17 cellular contexts compared by ENCODE assay signal in the genomic region with DNA sequence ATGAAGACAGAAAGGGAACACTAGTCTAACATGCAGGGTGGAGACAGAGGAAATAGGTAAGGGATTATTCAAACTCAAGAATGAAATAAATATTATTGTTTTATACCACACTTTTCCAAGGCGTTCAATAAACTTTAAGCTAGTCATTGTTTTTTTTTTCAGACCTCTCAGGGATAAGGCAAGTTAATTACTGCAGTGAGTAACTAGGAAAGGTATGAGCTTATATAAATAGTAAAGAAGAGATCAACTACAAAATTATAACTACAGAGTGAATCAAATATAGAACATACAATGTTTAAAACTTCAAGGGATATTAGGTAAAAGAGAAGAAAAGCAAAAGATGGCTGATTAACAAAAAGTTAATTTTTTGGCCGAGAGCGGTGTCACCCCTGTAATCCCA.
"Had no signal": no experiment of that assay in that cellular context is flagged by ENCODE, and none has a peak within 500 bp of the region (broad histone marks: within the 10 kb centered on the region; RNA-seq: fewer than 3 reads in every experiment).

No MANE protein-coding gene starts in this region.

- ATAC-seq: activated CD8-positive, alpha-beta memory T cell treated with anti-CD3 and anti-CD28 coated beads, Interleukin-2, amount 10 ng/mL, durations not matched to agents 7 days and 5 days; activated T-cell treated with anti-CD3 and anti-CD28 coated beads, Interleukin-2, amount 50 U/mL, for 4 hours; gastrocnemius medialis; heart right ventricle; stimulated activated effector memory CD8-positive, alpha-beta T cell treated with anti-CD3 and anti-CD28 coated beads, Interleukin-12 subunit alpha, Interleukin-12 subunit beta, amount 100 ng/mL, for 72 hours; T-cell had no signal

- H3K9me3 ChIP-seq: gastrocnemius medialis, heart right ventricle had no signal

- H3K4me1 ChIP-seq: gastrocnemius medialis, heart right ventricle, parathyroid adenoma had no signal

- H3K27me3 ChIP-seq: gastrocnemius medialis, heart right ventricle had no signal

- H3K4me3 ChIP-seq: gastrocnemius medialis, heart right ventricle, lung had no signal

- H3K9ac ChIP-seq: parathyroid adenoma had no signal

- DNase-seq: activated CD4-positive, alpha-beta T cell treated with anti-CD3 and anti-CD28 coated beads for 1 hour; activated CD4-positive, alpha-beta T cell treated with anti-CD3 and anti-CD28 coated beads, Interleukin-2, amount 50 U/mL, for 4 hours; activated CD8-positive, alpha-beta memory T cell treated with anti-CD3 and anti-CD28 coated beads, Interleukin-2, amount 10 ng/mL, durations not matched to agents 7 days and 5 days; activated effector memory CD4-positive, alpha-beta T cell treated with anti-CD3 and anti-CD28 coated beads, Interleukin-2, amount 50 U/mL, for 16 hours; activated T-cell treated with anti-CD3 and anti-CD28 coated beads, Interleukin-2, amount 50 U/mL, for 4 hours; central memory CD4-positive, alpha-beta T cell; cortex of kidney; effector CD4-positive, alpha-beta T cell; gastrocnemius medialis; heart right ventricle; islet precursor cell; stimulated activated CD4-positive, alpha-beta T cell treated with anti-CD3 and anti-CD28 coated beads, Interleukin-12 subunit alpha, Interleukin-12 subunit beta, amount 100 ng/mL, for 4 hours; stimulated activated CD4-positive, alpha-beta T cell treated with anti-CD3 and anti-CD28 coated beads, Interleukin-2, amount 100 ng/mL, for 24 hours; T-cell had no signal
